1 cellular context compared by ENCODE assay signal in the genomic region with DNA sequence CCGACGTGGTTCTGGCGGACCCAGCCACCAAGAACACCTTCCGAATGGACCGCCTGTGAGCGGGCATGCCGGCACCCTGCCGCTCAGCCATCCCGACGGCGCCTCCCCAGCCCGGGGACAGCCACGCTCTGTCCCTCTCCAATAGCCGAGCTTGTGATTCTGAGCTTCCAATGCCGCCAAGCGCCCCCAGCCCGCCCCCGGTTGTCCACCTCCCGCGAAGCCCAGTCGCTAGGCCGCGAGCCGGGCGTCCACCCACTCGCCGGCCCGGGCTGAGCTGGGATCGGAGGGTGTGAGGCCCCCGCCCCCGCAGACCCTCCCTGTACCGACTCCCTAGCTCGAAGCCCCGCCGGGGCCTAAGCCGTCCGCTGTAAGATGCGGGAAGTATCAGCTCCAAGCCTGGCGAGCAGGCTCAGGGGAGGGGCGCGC.
TF ChIP-seq lines count a peak whose summit lies in the region.

No MANE protein-coding gene starts in this region.

TF ChIP-seq in SK-N-SH treated with all-trans-retinoic acid at 6 μM for 48 hours, 23 proteins besides CTCF, POLR2A, EP300 and RAD21 (continued from another document):
- TF ChIP-seq, protein P1, sequence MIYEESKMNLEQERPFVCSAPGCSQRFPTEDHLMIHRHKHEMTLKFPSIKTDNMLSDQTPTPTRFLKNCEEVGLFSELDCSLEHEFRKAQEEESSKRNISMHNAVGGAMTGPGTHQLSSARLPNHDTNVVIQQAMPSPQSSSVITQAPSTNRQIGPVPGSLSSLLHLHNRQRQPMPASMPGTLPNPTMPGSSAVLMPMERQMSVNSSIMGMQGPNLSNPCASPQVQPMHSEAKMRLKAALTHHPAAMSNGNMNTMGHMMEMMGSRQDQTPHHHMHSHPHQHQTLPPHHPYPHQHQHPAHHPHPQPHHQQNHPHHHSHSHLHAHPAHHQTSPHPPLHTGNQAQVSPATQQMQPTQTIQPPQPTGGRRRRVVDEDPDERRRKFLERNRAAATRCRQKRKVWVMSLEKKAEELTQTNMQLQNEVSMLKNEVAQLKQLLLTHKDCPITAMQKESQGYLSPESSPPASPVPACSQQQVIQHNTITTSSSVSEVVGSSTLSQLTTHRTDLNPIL (CRISPR knock-in tag; IDR thresholded peaks at IDR 0.05; ENCODE audit: low read depth), result no peak
